In the genomic region with DNA sequence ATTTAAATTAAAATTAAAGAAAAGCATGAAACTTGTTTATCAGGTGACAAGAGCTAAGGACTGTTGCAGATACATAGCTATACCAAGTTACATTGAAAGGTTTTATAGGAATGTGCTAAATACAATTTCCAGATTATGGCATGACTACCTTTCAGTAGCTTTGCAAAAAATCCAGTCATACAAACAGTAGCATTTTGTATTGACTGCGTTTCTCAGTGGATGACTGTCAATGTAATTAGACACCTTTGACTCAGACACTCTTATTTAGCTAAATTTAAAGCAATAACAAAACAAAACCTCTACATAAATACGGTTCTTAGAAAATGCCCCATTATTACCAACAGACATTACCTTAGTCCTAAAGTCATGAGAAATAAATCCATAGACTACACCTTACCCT, we compare ENCODE assay signal across 19 cellular contexts.
"Had no signal": no experiment of that assay in that cellular context is flagged by ENCODE, and none has a peak within 500 bp of the region (broad histone marks: within the 10 kb centered on the region; RNA-seq: fewer than 3 reads in every experiment).

No MANE protein-coding gene starts in this region.

- H3K4me2 ChIP-seq: hepatocyte had no signal

- H3K27ac ChIP-seq: foreskin keratinocyte, hepatocyte, neutrophil, skin epidermis, stomach, thoracic aorta, transverse colon had no signal

- H3K36me3 ChIP-seq: neutrophil, stomach, thoracic aorta, transverse colon had no signal

- H2AFZ ChIP-seq: hepatocyte had no signal

- H3K79me2 ChIP-seq: hepatocyte had no signal

- H3K27me3 ChIP-seq: foreskin keratinocyte, hepatocyte, neutrophil, stomach, transverse colon had no signal

- ATAC-seq: effector memory CD8-positive, alpha-beta T cell; foreskin keratinocyte; left colon; mucosa of descending colon; naive thymus-derived CD8-positive, alpha-beta T cell; sciatic nerve had no signal

- H3K4me3 ChIP-seq: hepatocyte, mucosa of descending colon, skin epidermis, stomach, thoracic aorta, transverse colon had no signal

- DNase-seq: effector memory CD8-positive, alpha-beta T cell; erythroblast; head of caudate nucleus; left colon; mucosa of descending colon; naive thymus-derived CD8-positive, alpha-beta T cell; stimulated activated CD4-positive, alpha-beta T cell treated with anti-CD3 and anti-CD28 coated beads, Interleukin-2, amount 100 ng/mL, for 24 hours; stimulated activated CD4-positive, alpha-beta T cell treated with anti-CD3 and anti-CD28 coated beads, Interleukin-4, amount 100 ng/mL, for 4 hours; stimulated activated naive CD4-positive, alpha-beta T cell; stomach; substantia nigra; transverse colon had no signal

- H3K9me3 ChIP-seq: mucosa of descending colon, neutrophil, stomach, thoracic aorta, transverse colon had no signal

- FAIRE-seq: urothelium cell line had no signal

- H3K4me1 ChIP-seq: transverse colon had no signal
